17 cellular contexts compared by ENCODE assay signal in the genomic region with DNA sequence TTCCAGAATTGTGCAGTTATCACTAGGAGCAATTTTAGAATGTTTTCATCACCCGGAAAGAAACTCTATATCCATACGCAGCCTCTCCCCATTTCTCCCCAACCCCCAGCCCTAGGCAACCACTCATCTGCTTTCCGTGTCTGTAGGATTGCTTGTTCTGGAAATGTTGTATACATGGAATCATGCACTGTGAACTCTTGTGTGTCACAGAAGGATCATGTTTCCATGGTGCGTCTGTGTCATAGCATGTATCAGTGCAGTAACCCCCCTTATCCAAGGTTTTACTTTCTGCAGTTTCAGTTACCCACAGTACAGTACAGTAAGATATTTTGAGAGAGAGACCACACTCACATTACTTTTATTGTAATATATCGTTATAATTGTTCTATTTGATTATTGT.
DNase-seq lines count a peak whose midpoint lies in the region; ATAC-seq lines count a peak whose summit lies in the region.
"Had no signal": no experiment of that assay in that cellular context is flagged by ENCODE, and none has a peak within 500 bp of the region (broad histone marks: within the 10 kb centered on the region; RNA-seq: fewer than 3 reads in every experiment).

No MANE protein-coding gene starts in this region.

- DNase-seq in NCI-H1105 (lab: John Stamatoyannopoulos, UW) (peak; percentile 8), NCI-H1105 treated with DMSO at 0.1 percent for 48 hours (lab: John Stamatoyannopoulos, UW) (no peak), NCI-H1092 (lab: John Stamatoyannopoulos, UW) (peak; percentile 32), NCI-H2171 treated with DMSO at 0.1 percent for 48 hours (lab: John Stamatoyannopoulos, UW) (peak; percentile 52), left kidney (ENCODE audit: low read depth, low spot score) (peak; percentile 71)
- DNase-seq: COR-L47, DMS 273 treated with DMSO at 0.1 percent for 48 hours, EL, NCI-H1436 treated with DMSO at 0.1 percent for 48 hours, NCI-H2081, NCI-H446 treated with DMSO at 0.1 percent for 48 hours, NCI-H82, SJCRH30 had no signal

- ATAC-seq in HG02588 (IDR thresholded peaks at IDR 0.05; ENCODE audit: unreplicated experiment) (no peak), GM21526 (IDR thresholded peaks at IDR 0.05; ENCODE audit: low FRiP score, unreplicated experiment) (no peak), GM18873 (IDR thresholded peaks at IDR 0.05; ENCODE audit: low FRiP score, unreplicated experiment) (no peak)
- ATAC-seq: K562 had no signal
